In genomic region chr2:173149491-173149890, GRCh38 we compare ENCODE assay signal across 8 cellular contexts.
DNase-seq lines count a peak whose midpoint lies in the region; ATAC-seq and TF ChIP-seq lines count a peak whose summit lies in the region.

No MANE protein-coding gene starts in this region.

- intact Hi-C loops in A673 (cut with micrococcal nuclease; ENCODE audit: unreplicated experiment) (no loop called here), lower leg skin (cut with DNase I; ENCODE audit: low total_unique reads) (no loop called here)

- peaks cover 36% of the 10 kb centered on the region for H3K4me1 ChIP-seq in A673 (ENCODE audit: insufficient read depth, low read length, poor library complexity, severe bottlenecking)

- WGBS in lower leg skin, 2 donors: 91 to 98% methylated on average over 4 of the region's 4 CpGs

- no peaks in the 10 kb centered on the region for H3K9me3 ChIP-seq in A673 (ENCODE audit: low read depth, low read length, poor library complexity, severe bottlenecking)

- no peak overlapping the region for H3K4me3 ChIP-seq in A673 (ENCODE audit: low read depth, low read length, poor library complexity, severe bottlenecking)
- no peak overlapping the region for H3K4me3 ChIP-seq in lower leg skin (ENCODE audit: low read depth, poor library complexity, severe bottlenecking)

- BruUV-seq in A673 (replicated peaks; lab: Mats Ljungman, UMichigan): no TSS peak

- no peak for TF ChIP-seq POLR2A in lower leg skin (IDR thresholded peaks at IDR 0.05)

- no peak for TF ChIP-seq CTCF in A673 (conservative IDR thresholded peaks at IDR 0.05; ENCODE audit: low read depth, low read length)
- TF ChIP-seq CTCF in lower leg skin (IDR thresholded peaks at IDR 0.05): no peak

- ATAC-seq in GM18517 (IDR thresholded peaks at IDR 0.05; ENCODE audit: unreplicated experiment): peak; percentile 81
- ATAC-seq in HG02678 (IDR thresholded peaks at IDR 0.05; ENCODE audit: unreplicated experiment): peak; percentile 84

- CTCF ChIA-PET in A673 (lab: Charles Lee): no interaction called here

- DNase-seq in activated T-cell treated with anti-CD3 and anti-CD28 coated beads for 4 hours (peak; percentile 5), pons (ENCODE audit: low spot score) (no peak), germinal center (ENCODE audit: low spot score) (no peak), A673 (ENCODE audit: low spot score) (no peak), lower leg skin (ENCODE audit: low spot score in 2 of 2) (no peak)
- DNase-seq in stimulated activated CD4-positive, alpha-beta T cell treated with anti-CD3 and anti-CD28 coated beads, Interleukin-12 subunit alpha, Interleukin-12 subunit beta, amount 100 ng/mL, for 24 hours (ENCODE audit: low read depth in 2 of 2): peak; percentile 8 to 37

- no peaks in the 10 kb centered on the region for H3K27me3 ChIP-seq in A673 (replicated peaks; ENCODE audit: insufficient read depth, low read depth, low read length, poor library complexity)

- H3K27ac ChIP-seq in A673 (ENCODE audit: low read depth, low read length, poor library complexity, severe bottlenecking): no peak overlapping the region

- no peaks in the 10 kb centered on the region for H3K36me3 ChIP-seq in A673 (ENCODE audit: insufficient read depth, low read length, poor library complexity, severe bottlenecking)

- POLR2A ChIA-PET in A673 (lab: Charles Lee; ENCODE audit: low non-redundant PET): no interaction called here

Comparison
In these comparisons a context has a peak if more than half of its experiments do, and no peak if none do; other contexts are left out.
1. DNase-seq: peak in activated T-cell treated with anti-CD3 and anti-CD28 coated beads for 4 hours (single experiment) and stimulated activated CD4-positive, alpha-beta T cell treated with anti-CD3 and anti-CD28 coated beads, Interleukin-12 subunit alpha, Interleukin-12 subunit beta, amount 100 ng/mL, for 24 hours (2 of 2); none in pons (single experiment), germinal center (single experiment), A673 (single experiment) and lower leg skin (0 of 2).